ENCODE assay signal across 22 cellular contexts in the genomic region with DNA sequence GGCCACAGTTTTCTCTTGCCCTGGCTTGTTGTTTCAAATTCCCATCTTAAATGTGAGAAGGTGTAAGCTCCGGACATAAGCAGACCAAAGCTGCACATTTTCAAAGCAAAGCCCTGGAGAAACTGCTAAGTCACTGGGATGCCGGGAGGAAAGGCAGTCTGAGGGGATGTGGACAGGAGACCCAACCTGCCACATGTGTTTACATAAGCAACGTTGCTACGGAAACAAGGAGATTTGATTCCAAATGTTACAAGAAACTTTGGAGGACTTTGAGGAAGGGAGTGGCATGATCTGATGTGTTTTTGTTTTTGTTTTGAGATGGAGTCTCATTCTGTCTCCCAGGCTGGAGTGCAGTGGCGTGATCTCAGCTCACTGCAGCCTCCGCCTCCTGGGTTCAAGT. TPM values are rescaled to one million over a fixed set of nuclear protein-coding genes. Genes with fewer than 3 reads are reported as not detected.
DNase-seq lines count a peak whose midpoint lies in the region; ATAC-seq, FAIRE-seq and TF ChIP-seq lines count a peak whose summit lies in the region.
"Had no signal": no experiment of that assay in that cellular context is flagged by ENCODE, and none has a peak within 500 bp of the region (broad histone marks: within the 10 kb centered on the region; RNA-seq: fewer than 3 reads in every experiment).

No MANE protein-coding gene starts in this region.

- no TSS peak for BruUV-seq in K562 (replicated peaks; lab: Mats Ljungman, UMichigan)

- H3K36me3 ChIP-seq in K562 (ENCODE audit: control insufficient read depth, insufficient read depth, low read length) (no peaks in the 10 kb centered on the region), neural progenitor cell (no peaks in the 10 kb centered on the region)
- H3K36me3 ChIP-seq: SJSA1 had no signal

- TF ChIP-seq EP300 in K562 (IDR thresholded peaks at IDR 0.05; ENCODE audit: low read length): no peak

- no peaks in the 10 kb centered on the region for H3F3A ChIP-seq in neural progenitor cell (ENCODE audit: low read depth)

- H3K27ac ChIP-seq in K562 (ENCODE audit: extremely low read depth, low read depth, low read length) (no peak overlapping the region), neural progenitor cell (no peak overlapping the region)
- H3K27ac ChIP-seq: SJSA1 had no signal

- WGBS in K562 (ENCODE audit: insufficient coverage, low coverage, missing lambda C conversion rate): 8% methylated on average over 6 of the region's 6 CpGs

- H3K9me3 Mint-ChIP-seq in neural progenitor cell: no peaks in the 10 kb centered on the region
- H3K9me3 Mint-ChIP-seq: CD8-positive, alpha-beta T cell; HFFc6 had no signal

- H3K27me3 ChIP-seq in K562 (ENCODE audit: control insufficient read depth in 2 of 2, insufficient read depth in 2 of 2, low read length in 2 of 2): no peaks in the 10 kb centered on the region
- no peaks in the 10 kb centered on the region for H3K27me3 ChIP-seq in neural progenitor cell

- in situ Hi-C loops in K562 (cut with MboI): no loop called here

- no peak for FAIRE-seq in K562 (lab: Jason Lieb, UNC)

- intact Hi-C loops in K562 (cut with micrococcal nuclease): no loop called here

- TF ChIP-seq RAD21 in K562 (CRISPR knock-in tag; conservative IDR thresholded peaks at IDR 0.05 in 1 of 2, IDR thresholded peaks at IDR 0.05 in 1 of 2): no peak

- CTCF ChIA-PET in K562 (lab: Yijun Ruan, JAX; ENCODE audit: low intra/inter-chr PET ratio): no interaction called here

- H2AFZ ChIP-seq in K562 (ENCODE audit: low read depth, low read length) (no peak overlapping the region), neural progenitor cell (replicated peaks) (no peak overlapping the region)

- no peaks in the 10 kb centered on the region for H3K79me2 ChIP-seq in K562 (ENCODE audit: control insufficient read depth, insufficient read depth, low read length)
- no peaks in the 10 kb centered on the region for H3K79me2 ChIP-seq in neural progenitor cell (ENCODE audit: low read depth)

- H3K27ac Mint-ChIP-seq in neural progenitor cell: no peak overlapping the region
- H3K27ac Mint-ChIP-seq: CD8-positive, alpha-beta T cell; HFFc6 had no signal

- H4K20me1 ChIP-seq in K562 (replicated peaks; ENCODE audit: control insufficient read depth, insufficient read depth, low read length) (0 out of 2 replicates have a peak, but pooled peaks cover 2% of the 10 kb centered on the region), neural progenitor cell (ENCODE audit: low read depth) (no peaks in the 10 kb centered on the region)

- DNase-seq in NCI-H2171 treated with DMSO at 0.1 percent for 48 hours (lab: John Stamatoyannopoulos, UW) (peak; percentile 2), NCI-H2171 (lab: John Stamatoyannopoulos, UW) (no peak), HT1080 (ENCODE audit: low read depth) (peak; percentile 12), K562 (ENCODE audit: extremely low read depth in 1 of 4, low spot score in 3 of 4) (no peak), neural progenitor cell (ENCODE audit: low spot score) (peak; percentile 27), NCI-H1417 (lab: John Stamatoyannopoulos, UW) (no peak)
- no peak for DNase-seq in stimulated activated CD4-positive, alpha-beta T cell treated with anti-CD3 and anti-CD28 coated beads, Interleukin-2, amount 100 ng/mL, for 48 hours
- DNase-seq in stimulated activated naive CD8-positive, alpha-beta T cell treated with anti-CD3 and anti-CD28 coated beads, Interleukin-15, Interleukin-2, amounts not matched to agents 100 U/mL and 50 U/mL, for 24 hours: no peak
- DNase-seq: AML-193; C1 segment of cervical spinal cord; Calu3; CD8-positive, alpha-beta T cell; DMS79; H7; HFFc6; NCI-H1092 treated with DMSO at 0.1 percent for 48 hours; NCI-H146; NCI-H2029 treated with DMSO at 0.1 percent for 48 hours; NCI-H446 treated with DMSO at 0.1 percent for 48 hours; NCI-H526 treated with DMSO at 0.1 percent for 48 hours had no signal

- H3K27me3 Mint-ChIP-seq in neural progenitor cell (ENCODE audit: insufficient read depth, low read depth): peaks cover 5% of the 10 kb centered on the region

- no peak overlapping the region for H3K9ac ChIP-seq in K562 (ENCODE audit: insufficient read depth in 1 of 2, low read depth in 2 of 2, low read length in 2 of 2)
- no peak overlapping the region for H3K9ac ChIP-seq in neural progenitor cell

- POLR2A ChIA-PET in K562 (lab: Yijun Ruan, JAX): interaction anchor here (0.6 kb wide), 1 partner anchor 347 kb away, joined by 3 read pairs; no protein-coding TSS in a partner anchor

- peaks cover 2% of the 10 kb centered on the region for H3K4me1 Mint-ChIP-seq in neural progenitor cell

- H3K4me1 ChIP-seq in K562 (replicated peaks in 1 of 2; ENCODE audit: control insufficient read depth in 2 of 2, insufficient read depth in 2 of 2, low read length in 2 of 2) (no peaks in the 10 kb centered on the region), neural progenitor cell (no peaks in the 10 kb centered on the region)
- H3K4me1 ChIP-seq: SJSA1 had no signal

- no peak for TF ChIP-seq POLR2A in K562 (conservative IDR thresholded peaks at IDR 0.05)

- H3K9me3 ChIP-seq in K562 (replicated peaks; ENCODE audit: control insufficient read depth, insufficient read depth, low read depth, low read length) (no peaks in the 10 kb centered on the region), neural progenitor cell (ENCODE audit: low read depth) (no peaks in the 10 kb centered on the region)
- H3K9me3 ChIP-seq: SJSA1 had no signal

- TF ChIP-seq CTCF in K562 (IDR thresholded peaks at IDR 0.05 in 2 of 3, conservative IDR thresholded peaks at IDR 0.05 in 1 of 3; ENCODE audit: insufficient read depth in 2 of 3, low read depth in 1 of 3, low read length in 3 of 3) (no peak), neural progenitor cell (IDR thresholded peaks at IDR 0.05) (no peak)

- no peaks in the 10 kb centered on the region for H3K36me3 Mint-ChIP-seq in neural progenitor cell

- H3K4me3 Mint-ChIP-seq in neural progenitor cell: no peak overlapping the region
- H3K4me3 Mint-ChIP-seq: CD8-positive, alpha-beta T cell; HFFc6 had no signal

- H3K4me3 ChIP-seq in K562 (no peak overlapping the region), neural progenitor cell (no peak overlapping the region)
- H3K4me3 ChIP-seq: SJSA1 had no signal

- H3K4me2 ChIP-seq in K562 (ENCODE audit: insufficient read depth, low read length): no peak overlapping the region
- H3K4me2 ChIP-seq in neural progenitor cell: no peak overlapping the region

- no peak for ATAC-seq in K562
- no peak for ATAC-seq in stimulated activated naive CD8-positive, alpha-beta T cell treated with anti-CD3 and anti-CD28 coated beads, Interleukin-15, Interleukin-2, amounts not matched to agents 100 U/mL and 50 U/mL, for 24 hours
- ATAC-seq: CD8-positive, alpha-beta T cell; Panc1 had no signal

- no peaks in the 10 kb centered on the region for H3K9me1 ChIP-seq in K562 (ENCODE audit: control insufficient read depth, insufficient read depth, low read length)

TF ChIP-seq in K562, 482 proteins besides CTCF, POLR2A, EP300 and RAD21 (continues in another document):
- no peak for TF ChIP-seq RNF2 (IDR thresholded peaks at IDR 0.05)
- no peak for TF ChIP-seq ZNF780A (CRISPR knock-in tag; IDR thresholded peaks at IDR 0.05)
- peak; percentile 29; the same call in 1 of the 2 replicates for TF ChIP-seq RFX1 (IDR thresholded peaks at IDR 0.05)
- TF ChIP-seq ZNF316 (IDR thresholded peaks at IDR 0.05): no peak
- no peak for TF ChIP-seq NR2C2 (CRISPR knock-in tag; IDR thresholded peaks at IDR 0.05)
- no peak for TF ChIP-seq NR2C2 (tag; IDR thresholded peaks at IDR 0.05)
- TF ChIP-seq, protein P1, sequence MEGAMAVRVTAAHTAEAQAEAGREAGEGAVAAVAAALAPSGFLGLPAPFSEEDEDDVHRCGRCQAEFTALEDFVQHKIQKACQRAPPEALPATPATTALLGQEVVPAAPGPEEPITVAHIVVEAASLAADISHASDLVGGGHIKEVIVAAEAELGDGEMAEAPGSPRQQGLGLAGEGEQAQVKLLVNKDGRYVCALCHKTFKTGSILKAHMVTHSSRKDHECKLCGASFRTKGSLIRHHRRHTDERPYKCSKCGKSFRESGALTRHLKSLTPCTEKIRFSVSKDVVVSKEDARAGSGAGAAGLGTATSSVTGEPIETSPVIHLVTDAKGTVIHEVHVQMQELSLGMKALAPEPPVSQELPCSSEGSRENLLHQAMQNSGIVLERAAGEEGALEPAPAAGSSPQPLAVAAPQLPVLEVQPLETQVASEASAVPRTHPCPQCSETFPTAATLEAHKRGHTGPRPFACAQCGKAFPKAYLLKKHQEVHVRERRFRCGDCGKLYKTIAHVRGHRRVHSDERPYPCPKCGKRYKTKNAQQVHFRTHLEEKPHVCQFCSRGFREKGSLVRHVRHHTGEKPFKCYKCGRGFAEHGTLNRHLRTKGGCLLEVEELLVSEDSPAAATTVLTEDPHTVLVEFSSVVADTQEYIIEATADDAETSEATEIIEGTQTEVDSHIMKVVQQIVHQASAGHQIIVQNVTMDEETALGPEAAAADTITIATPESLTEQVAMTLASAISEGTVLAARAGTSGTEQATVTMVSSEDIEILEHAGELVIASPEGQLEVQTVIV (CRISPR knock-in tag; IDR thresholded peaks at IDR 0.05; ENCODE audit: borderline replicate concordance): no peak
- TF ChIP-seq ZNF830 (CRISPR knock-in tag; IDR thresholded peaks at IDR 0.05): no peak
- TF ChIP-seq MAZ (CRISPR knock-in tag; conservative IDR thresholded peaks at IDR 0.05 in 1 of 2, IDR thresholded peaks at IDR 0.05 in 1 of 2): no peak
- TF ChIP-seq TRIM24 (IDR thresholded peaks at IDR 0.05): no peak

RNA-seq across cellular contexts. Expression of gene INSYN2B, which starts 25.7 kb away (rescaled TPM):
- total RNA-seq in HT1080 (2014; rRNA removed; shearing (Covaris generic)): 12.0 and 14.0 TPM in 2 replicates
- 10.7 and 20.7 TPM in 2 replicates for polyA plus RNA-seq in HT1080 (2015; cell fraction: cytosol; rRNA removed)
- 13.0 and 20.0 TPM in 2 replicates for polyA plus RNA-seq in HT1080 (2015; cell fraction: nucleus; rRNA removed)
- total RNA-seq in K562 (2011; cell fraction: chromatin; rRNA removed; ENCODE audit: low replicate concordance): not detected in 2 replicates
- total RNA-seq in K562 (2011; cell fraction: nucleolus; rRNA removed): not detected in 2 replicates
- not detected in 2 replicates for total RNA-seq in K562 (2011; cell fraction: nucleoplasm; rRNA removed)
- not detected in 2 replicates for total RNA-seq in K562 (2014; rRNA removed)
- total RNA-seq in K562 (2014; rRNA removed; fragmentation: Illumina TruSeq; extraction: Trizol): not detected in 2 replicates
- not detected in 2 replicates for total RNA-seq in K562 (2015; rRNA removed; fragmentation: Illumina TruSeq; extraction: Trizol)
- total RNA-seq in K562 (2021): not detected in 2 replicates
- polyA plus RNA-seq in K562 (2011; rRNA removed): not detected in 2 replicates
- polyA plus RNA-seq in K562 (2011; cell fraction: cytosol; rRNA removed): not detected in 2 replicates
- not detected in 2 replicates for polyA plus RNA-seq in K562 (2011; cell fraction: nucleus; rRNA removed)
- 0.03 and 0.04 TPM in 2 replicates for polyA plus RNA-seq in K562 (2012)
- polyA plus RNA-seq in K562 (2014; fragmentation: Illumina TruSeq; extraction: Trizol): not detected in 2 replicates
- not detected for polyA plus RNA-seq in K562 (2014; fragmentation: Nextera tagmentation; extraction: Ambion mirVana)
- polyA plus RNA-seq in K562 (2014; rRNA removed): not detected in 2 replicates
- polyA minus RNA-seq in K562 (2011; rRNA and poly(A)+ RNA removed): not detected in 2 replicates
- not detected in 2 replicates for polyA minus RNA-seq in K562 (2011; cell fraction: cytosol; rRNA and poly(A)+ RNA removed)
- polyA minus RNA-seq in K562 (2011; cell fraction: nucleus; rRNA and poly(A)+ RNA removed): not detected in 2 replicates
- 0.06 and 0.26 TPM in 2 replicates for total RNA-seq in neural progenitor cell (ENCODE audit: low replicate concordance)
- total RNA-seq: Calu3; CD8-positive, alpha-beta T cell; H7 had no signal

Comparison
In these comparisons a context has a peak if more than half of its experiments do, and no peak if none do; other contexts are left out.
1. DNase-seq: peak in NCI-H2171 treated with DMSO at 0.1 percent for 48 hours (single experiment), HT1080 (single experiment) and neural progenitor cell (single experiment); none in NCI-H2171 (single experiment), K562 (0 of 4), stimulated activated CD4-positive, alpha-beta T cell treated with anti-CD3 and anti-CD28 coated beads, Interleukin-2, amount 100 ng/mL, for 48 hours (0 of 2), stimulated activated naive CD8-positive, alpha-beta T cell treated with anti-CD3 and anti-CD28 coated beads, Interleukin-15, Interleukin-2, amounts not matched to agents 100 U/mL and 50 U/mL, for 24 hours (single experiment) and NCI-H1417 (0 of 3).
2. RNA of gene INSYN2B, which starts 25.7 kb away (total RNA-seq): 12.0 to 14.0 TPM in HT1080; 0.06 to 0.26 TPM in neural progenitor cell and not detected in K562; every median in the first group is over 10 times any median in the second.